19 cellular contexts compared by ENCODE assay signal in the genomic region with DNA sequence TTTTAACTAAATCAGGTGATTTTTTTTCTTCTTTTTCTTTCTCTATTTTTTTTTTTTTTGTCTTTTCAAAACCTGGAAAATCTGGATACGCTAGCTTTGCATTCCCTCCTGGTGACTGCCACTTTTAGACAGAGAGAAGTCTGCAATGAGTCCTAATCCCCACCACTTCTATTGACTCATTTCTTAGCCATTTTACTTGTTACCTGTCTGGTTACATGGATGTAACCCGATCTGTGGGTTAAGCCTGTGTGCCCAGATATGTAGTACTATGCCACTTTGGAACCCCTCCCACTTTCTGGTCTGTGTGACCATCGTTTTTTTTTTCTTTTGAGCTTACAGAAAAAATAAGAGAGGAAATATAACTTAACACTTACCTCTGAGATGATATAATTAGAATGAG.
"Had no signal": no experiment of that assay in that cellular context is flagged by ENCODE, and none has a peak within 500 bp of the region (broad histone marks: within the 10 kb centered on the region; RNA-seq: fewer than 3 reads in every experiment).

No MANE protein-coding gene starts in this region.

- ATAC-seq: activated naive CD4-positive, alpha-beta T cell treated with anti-CD3 and anti-CD28 coated beads, Interleukin-2, amount 50 U/mL, for 72 hours; activated T-cell treated with anti-CD3 and anti-CD28 coated beads, Interleukin-2, amount 50 U/mL, for 72 hours had no signal

- H3K9me3 Mint-ChIP-seq: dendritic cell treated with granulocyte-macrophage colony-stimulating factor and Interleukin-4, amounts not matched to agents 40 ng/mL and 50 ng/mL, for 4 days; nephron had no signal

- H3K4me1 Mint-ChIP-seq: nephron had no signal

- DNase-seq: activated CD4-positive, alpha-beta T cell treated with anti-CD3 and anti-CD28 coated beads, Interleukin-2, amount 50 U/mL, for 1 hour; activated CD8-positive, alpha-beta memory T cell treated with anti-CD3 and anti-CD28 coated beads for 24 hours; activated CD8-positive, alpha-beta memory T cell treated with anti-CD3 and anti-CD28 coated beads, Interleukin-2, amount 50 U/mL, for 48 hours; activated gamma-delta T cell treated with Interleukin-2 at 50 U/mL for 16 hours; activated T-cell treated with anti-CD3 and anti-CD28 coated beads, Interleukin-2, amount 50 U/mL, for 72 hours; adrenal gland; effector CD8-positive, alpha-beta T cell; esophagus squamous epithelium; midbrain; nucleus accumbens; stimulated activated CD8-positive, alpha-beta memory T cell treated with anti-CD3 and anti-CD28 coated beads, Interleukin-4, amount 100 ng/mL, for 48 hours; stimulated activated naive CD4-positive, alpha-beta T cell had no signal

- H3K27me3 Mint-ChIP-seq: dendritic cell treated with granulocyte-macrophage colony-stimulating factor and Interleukin-4, amounts not matched to agents 40 ng/mL and 50 ng/mL, for 4 days had no signal

- H3K4me3 Mint-ChIP-seq: activated T-cell treated with anti-CD3 and anti-CD28 coated beads, Interleukin-2, amount 50 U/mL, for 72 hours; dendritic cell treated with granulocyte-macrophage colony-stimulating factor and Interleukin-4, amounts not matched to agents 40 ng/mL and 50 ng/mL, for 4 days; nephron; T-helper 1 cell treated with Interleukin-12 subunit alpha and Interleukin-12 subunit beta and Interleukin-4 antibody, amounts not matched to agents 30 μg/mL and 1 μg/mL, for 36 hours had no signal

- H3K36me3 Mint-ChIP-seq: activated naive CD4-positive, alpha-beta T cell treated with anti-CD3 and anti-CD28 coated beads, Interleukin-2, amount 50 U/mL, for 72 hours had no signal

- H3K27me3 ChIP-seq: adrenal gland, cardiac muscle cell, esophagus squamous epithelium had no signal

- H3K27ac ChIP-seq: adrenal gland, cardiac muscle cell, esophagus squamous epithelium had no signal

- FAIRE-seq: astrocyte had no signal

- H3K9me3 ChIP-seq: adrenal gland had no signal

- H3K27ac Mint-ChIP-seq: activated naive CD4-positive, alpha-beta T cell treated with anti-CD3 and anti-CD28 coated beads, Interleukin-2, amount 50 U/mL, for 72 hours; activated T-cell treated with anti-CD3 and anti-CD28 coated beads, Interleukin-2, amount 50 U/mL, for 72 hours; dendritic cell treated with granulocyte-macrophage colony-stimulating factor and Interleukin-4, amounts not matched to agents 40 ng/mL and 50 ng/mL, for 4 days; nephron; T-helper 1 cell treated with Interleukin-12 subunit alpha and Interleukin-12 subunit beta and Interleukin-4 antibody, amounts not matched to agents 30 μg/mL and 1 μg/mL, for 36 hours had no signal

- H3K36me3 ChIP-seq: adrenal gland, cardiac muscle cell, esophagus squamous epithelium had no signal

- H3K4me3 ChIP-seq: adrenal gland, cardiac muscle cell, esophagus squamous epithelium, lung had no signal

- H3K4me1 ChIP-seq: adrenal gland, esophagus squamous epithelium had no signal
